8 cellular contexts compared by ENCODE assay signal in genomic region chr4:143186202-143186601, GRCh38. TPM values are rescaled to one million over a fixed set of nuclear protein-coding genes. Genes with fewer than 3 reads are reported as not detected.
DNase-seq lines count a peak whose midpoint lies in the region; ATAC-seq and TF ChIP-seq lines count a peak whose summit lies in the region.

No MANE protein-coding gene starts in this region.

- H3K36me3 Mint-ChIP-seq in Caco-2 (ENCODE audit: insufficient read depth, unreplicated experiment) = peaks cover 55% of the 10 kb centered on the region
- H3K36me3 Mint-ChIP-seq in endodermal cell (ENCODE audit: low read depth) = peaks cover 15% of the 10 kb centered on the region

- peaks cover 13% of the 10 kb centered on the region; the same call in 1 of the 2 replicates for H3K4me1 ChIP-seq in Caco-2
- H3K4me1 ChIP-seq in endodermal cell (ENCODE audit: control insufficient read depth, insufficient read depth, low read length) = peaks cover 7% of the 10 kb centered on the region
- peaks cover 4 to 14% of the 10 kb centered on the region in 2 donors for H3K4me1 ChIP-seq in neuronal stem cell (ENCODE audit: control insufficient read depth in 2 of 2, insufficient read depth in 1 of 2, low read depth in 1 of 2, low read length in 2 of 2)

- no peak overlapping the region for H3K4ac ChIP-seq in neuronal stem cell (ENCODE audit: low read length)

- H2BK15ac ChIP-seq in neuronal stem cell (ENCODE audit: low read length) = no peak overlapping the region

- WGBS in endodermal cell (ENCODE audit: insufficient coverage in 1 of 2, insufficient read length in 1 of 2), 2 experiments = 3 to 7% methylated on average over 6 of the region's 6 CpGs
- WGBS in neuronal stem cell (ENCODE audit: extremely low coverage in 2 of 2, insufficient read length in 2 of 2, insufficient replicate concordance in 1 of 2), 2 donors = no CpG with 5 or more reads among the region's 6 CpGs

- H2AFZ ChIP-seq in neuronal stem cell (ENCODE audit: low read length) = no peak overlapping the region

- H3K36me3 ChIP-seq in Caco-2 (ENCODE audit: control insufficient read depth, insufficient read depth, low read length) (no peaks in the 10 kb centered on the region), endodermal cell (ENCODE audit: control insufficient read depth, insufficient read depth, low read length) (peaks cover 31% of the 10 kb centered on the region), neuronal stem cell (replicated peaks in 1 of 2; ENCODE audit: control insufficient read depth in 2 of 2, insufficient read depth in 2 of 2, low read length in 2 of 2) (peaks cover 0 to 36% of the 10 kb centered on the region in 2 donors)

- H3K27ac Mint-ChIP-seq in Caco-2 (ENCODE audit: unreplicated experiment) = peak overlapping the region; percentile 95
- H3K27ac Mint-ChIP-seq in endodermal cell = peak overlapping the region; percentile 96

- peaks cover 33% of the 10 kb centered on the region for H3K4me1 Mint-ChIP-seq in Caco-2 (ENCODE audit: low read depth, unreplicated experiment)
- H3K4me1 Mint-ChIP-seq in endodermal cell = peaks cover 32% of the 10 kb centered on the region

- H3K14ac ChIP-seq in neuronal stem cell (ENCODE audit: low read length) = no peak overlapping the region

- in situ Hi-C loops in ACHN (cut with HindIII; ENCODE audit: low pct_ligation_motif_present, low pct_unique_long_range_greater_than_20kb, low sequenced_read_pairs) = no loop called here

- no peak overlapping the region for H2BK12ac ChIP-seq in neuronal stem cell (ENCODE audit: low read length)

- no peak for ATAC-seq in HG03097 (IDR thresholded peaks at IDR 0.05; ENCODE audit: low FRiP score, unreplicated experiment)
- ATAC-seq in HG02759 (IDR thresholded peaks at IDR 0.05; ENCODE audit: unreplicated experiment) = no peak

- H3K4me3 ChIP-seq in Caco-2 (ENCODE audit: low read depth, low read length) (peak overlapping the region; percentile 96), endodermal cell (ENCODE audit: low read length) (peak overlapping the region; percentile 95), neuronal stem cell (ENCODE audit: low read length in 2 of 2) (peak overlapping the region; percentile 72 to 91)

- peak overlapping the region; percentile 89 for H3K4me2 ChIP-seq in neuronal stem cell (ENCODE audit: insufficient read depth, low read length, poor library complexity, severe bottlenecking)

- no peak overlapping the region for H2AK5ac ChIP-seq in neuronal stem cell (ENCODE audit: low read depth, low read length)

- intact Hi-C loops in Caco-2 (cut with micrococcal nuclease; ENCODE audit: unreplicated experiment) = no loop called here

- no peak overlapping the region for H3K18ac ChIP-seq in neuronal stem cell (ENCODE audit: low read length)

- TF ChIP-seq CTCF in Caco-2 (IDR thresholded peaks at IDR 0.05; ENCODE audit: insufficient read depth in 1 of 2, low read depth in 1 of 2, low read length in 1 of 2, severe bottlenecking in 1 of 2, unreplicated experiment in 1 of 2) (no peak), endodermal cell (conservative IDR thresholded peaks at IDR 0.05) (no peak)

- no peak overlapping the region for H4K8ac ChIP-seq in neuronal stem cell (ENCODE audit: low read depth, low read length)

- CTCF ChIA-PET in Caco-2 (lab: Charles Lee) = no interaction called here

- H3K9ac ChIP-seq in endodermal cell (ENCODE audit: extremely low read depth, low read length, poor library complexity, severe bottlenecking) = peak overlapping the region; percentile 55
- H3K9ac ChIP-seq in neuronal stem cell (ENCODE audit: low read depth, low read length, poor library complexity) = no peak overlapping the region

- no peak overlapping the region for H4K91ac ChIP-seq in neuronal stem cell (ENCODE audit: low read depth, low read length, poor library complexity)

- H3K27me3 ChIP-seq in Caco-2 (replicated peaks; ENCODE audit: control insufficient read depth, insufficient read depth, low read length) (no peaks in the 10 kb centered on the region), endodermal cell (ENCODE audit: control insufficient read depth, insufficient read depth, low read length, poor library complexity, severe bottlenecking) (no peaks in the 10 kb centered on the region), neuronal stem cell (ENCODE audit: control insufficient read depth in 3 of 3, insufficient read depth in 3 of 3, low read depth in 1 of 3, low read length in 3 of 3) (no peaks in the 10 kb centered on the region)

- peaks cover 5% of the 10 kb centered on the region for H3K79me1 ChIP-seq in neuronal stem cell (ENCODE audit: low read depth, low read length)

- no peak overlapping the region for H2BK5ac ChIP-seq in neuronal stem cell (ENCODE audit: low read length)

- H3K9me3 ChIP-seq in Caco-2 (no peaks in the 10 kb centered on the region), endodermal cell (ENCODE audit: control insufficient read depth, low read length) (no peaks in the 10 kb centered on the region), neuronal stem cell (replicated peaks in 1 of 2; ENCODE audit: control insufficient read depth in 2 of 2, insufficient read depth in 1 of 2, low read depth in 1 of 2, low read length in 2 of 2) (no peaks in the 10 kb centered on the region)

- H3K9me3 Mint-ChIP-seq in Caco-2 (ENCODE audit: unreplicated experiment) (no peaks in the 10 kb centered on the region), endodermal cell (no peaks in the 10 kb centered on the region)

- H3K27ac ChIP-seq in endodermal cell (ENCODE audit: low read depth, low read length) (no peak overlapping the region), neuronal stem cell (replicated peaks; ENCODE audit: low read length) (no peak overlapping the region)

- no peak overlapping the region for H3K23ac ChIP-seq in neuronal stem cell (ENCODE audit: low read depth, low read length, poor library complexity)

- no TSS peak for BruUV-seq in Caco-2 (replicated peaks; lab: Mats Ljungman, UMichigan)

- no peak overlapping the region for H2BK120ac ChIP-seq in neuronal stem cell (ENCODE audit: low read depth, low read length)

- peak overlapping the region; percentile 89 for H3K4me3 Mint-ChIP-seq in Caco-2 (ENCODE audit: unreplicated experiment)
- H3K4me3 Mint-ChIP-seq in endodermal cell = peak overlapping the region; percentile 98

- POLR2A ChIA-PET in Caco-2 (lab: Charles Lee) = no interaction called here

- DNase-seq in Caco-2 = no peak
- DNase-seq in NCI-H69 (lab: John Stamatoyannopoulos, UW) = peak; percentile 3
- DNase-seq in endodermal cell = no peak
- no peak for DNase-seq in neuronal stem cell (ENCODE audit: low spot score)
- no peak for DNase-seq in ACHN
- DNase-seq in NCI-H187 (lab: John Stamatoyannopoulos, UW) = no peak

- H3K27me3 Mint-ChIP-seq in Caco-2 (ENCODE audit: insufficient read depth, unreplicated experiment) = no peaks in the 10 kb centered on the region
- H3K27me3 Mint-ChIP-seq in endodermal cell (ENCODE audit: insufficient read depth) = no peaks in the 10 kb centered on the region

RNA-seq across cellular contexts. Expression of gene USP38, which starts 1.5 kb away (rescaled TPM):
- total RNA-seq in Caco-2 (2022) (19.8 and 22.7 TPM in 2 replicates), endodermal cell (10 to 100 TPM; 15.6 to 15.7 TPM)
- 13.1 TPM for polyA plus RNA-seq in endodermal cell (2013, experiment 1 of 2)
- polyA plus RNA-seq in endodermal cell (2013, experiment 2 of 2) = 13.5 TPM
- polyA plus RNA-seq in neuronal stem cell (2013, experiment 1 of 2) = 4.1 TPM
- polyA plus RNA-seq in neuronal stem cell (2013, experiment 2 of 2) = 4.4 TPM
